Comparison of ENCODE assay signal across 23 cellular contexts in the genomic region with DNA sequence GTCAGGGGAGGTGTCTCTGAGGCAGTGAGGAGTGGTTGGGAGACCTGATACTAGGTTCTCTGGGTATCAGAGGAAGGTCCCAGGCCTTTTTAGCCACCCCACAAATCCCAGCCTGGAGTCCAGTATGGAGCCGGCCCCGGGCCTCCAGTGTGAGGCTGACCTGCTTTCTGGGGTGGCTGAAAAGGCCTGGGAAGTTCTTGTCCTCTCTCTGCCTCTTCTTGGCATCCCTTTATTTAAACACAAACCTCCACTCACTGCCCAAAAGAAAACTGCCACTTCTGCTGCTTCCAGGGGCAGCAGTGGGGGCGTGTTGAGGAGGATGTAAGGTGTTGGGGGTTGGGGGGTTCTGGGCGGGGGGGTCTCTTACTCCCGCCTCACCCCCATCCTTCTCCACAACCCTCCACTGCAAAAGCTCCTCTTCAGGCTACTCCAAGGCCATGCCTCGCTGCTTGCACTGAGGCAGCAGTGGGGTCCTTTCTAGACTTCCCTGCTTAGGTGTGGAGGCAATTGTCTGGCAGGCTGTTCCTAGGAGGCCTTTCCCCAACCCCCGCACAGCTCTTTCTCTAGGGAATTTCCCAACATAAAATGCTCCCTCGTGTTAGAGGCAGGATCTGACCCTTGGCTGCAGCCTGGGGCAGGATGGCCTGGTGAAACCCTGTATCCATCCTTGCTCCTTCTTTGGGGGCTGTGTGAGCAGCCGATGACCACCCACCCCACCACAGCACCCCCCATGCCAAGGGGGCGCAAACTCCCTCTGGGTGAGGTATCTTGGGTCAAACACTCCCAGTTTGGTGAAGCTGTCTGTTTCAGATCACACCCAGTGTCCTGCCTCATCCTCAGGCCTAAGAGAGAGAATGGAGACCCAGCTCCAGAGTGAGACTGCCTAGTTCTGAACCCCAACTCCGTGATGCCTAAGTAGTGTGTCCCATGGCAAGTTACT.
"Had no signal": no experiment of that assay in that cellular context is flagged by ENCODE, and none has a peak within 500 bp of the region (broad histone marks: within the 10 kb centered on the region; RNA-seq: fewer than 3 reads in every experiment).

No MANE protein-coding gene starts in this region.

- H3K4me1 Mint-ChIP-seq: endodermal cell had no signal

- H3K27ac Mint-ChIP-seq: activated CD4-positive, alpha-beta memory T cell treated with anti-CD3 and anti-CD28 coated beads, Interleukin-2, amount 10 ng/mL, durations not matched to agents 7 days and 5 days; activated CD4-positive, alpha-beta T cell treated with anti-CD3 and anti-CD28 coated beads, Interleukin-2, amount 10 ng/mL, durations not matched to agents 24 days and 14 days; activated T-cell treated with anti-CD3 and anti-CD28 coated beads, Interleukin-2, amount 50 U/mL, for 24 hours; endodermal cell; mesothelial cell of epicardium; T-helper 1 cell treated with Interleukin-12 subunit alpha and Interleukin-12 subunit beta and Interleukin-4 antibody, amounts not matched to agents 30 μg/mL and 1 μg/mL, for 36 hours had no signal

- H3K27ac ChIP-seq: spleen, suprapubic skin, tibial artery, VCaP had no signal

- H3K36me3 Mint-ChIP-seq: mesothelial cell of epicardium had no signal

- H3K4me1 ChIP-seq: suprapubic skin had no signal

- H3K4me3 ChIP-seq: spleen, suprapubic skin, tibial artery had no signal

- H3K9me3 Mint-ChIP-seq: activated CD4-positive, alpha-beta memory T cell treated with anti-CD3 and anti-CD28 coated beads, Interleukin-2, amount 10 ng/mL, durations not matched to agents 7 days and 5 days; activated CD4-positive, alpha-beta T cell treated with anti-CD3 and anti-CD28 coated beads, Interleukin-2, amount 10 ng/mL, durations not matched to agents 24 days and 14 days; activated T-cell treated with anti-CD3 and anti-CD28 coated beads, Interleukin-2, amount 50 U/mL, for 24 hours; T-helper 1 cell treated with Interleukin-12 subunit alpha and Interleukin-12 subunit beta and Interleukin-4 antibody, amounts not matched to agents 30 μg/mL and 1 μg/mL, for 36 hours had no signal

- ATAC-seq: activated CD4-positive, CD25-positive, alpha-beta regulatory T cell treated with anti-CD3 and anti-CD28 coated beads, Interleukin-2, amount 50 U/mL, for 24 hours; esophagus mucosa; left colon; right cardiac atrium had no signal

- H3K4me3 Mint-ChIP-seq: activated CD4-positive, alpha-beta memory T cell treated with anti-CD3 and anti-CD28 coated beads, Interleukin-2, amount 10 ng/mL, durations not matched to agents 7 days and 5 days; activated CD4-positive, alpha-beta T cell treated with anti-CD3 and anti-CD28 coated beads, Interleukin-2, amount 10 ng/mL, durations not matched to agents 24 days and 14 days; activated T-cell treated with anti-CD3 and anti-CD28 coated beads, Interleukin-2, amount 50 U/mL, for 24 hours; endodermal cell; mesothelial cell of epicardium; naive B cell; T-helper 1 cell treated with Interleukin-12 subunit alpha and Interleukin-12 subunit beta and Interleukin-4 antibody, amounts not matched to agents 30 μg/mL and 1 μg/mL, for 36 hours had no signal

- H3K36me3 ChIP-seq: spleen, suprapubic skin, tibial artery had no signal

- DNase-seq: activated CD4-positive, alpha-beta memory T cell treated with anti-CD3 and anti-CD28 coated beads, Interleukin-2, amount 10 ng/mL, durations not matched to agents 7 days and 5 days; activated CD4-positive, alpha-beta T cell treated with anti-CD3 and anti-CD28 coated beads, Interleukin-2, amount 10 ng/mL, durations not matched to agents 24 days and 14 days; activated CD8-positive, alpha-beta memory T cell treated with anti-CD3 and anti-CD28 coated beads, Interleukin-2, amount 50 U/mL, for 48 hours; activated gamma-delta T cell; activated naive CD4-positive, alpha-beta T cell treated with anti-CD3 and anti-CD28 coated beads, Interleukin-2, amount 50 U/mL, for 16 hours; activated T-cell treated with anti-CD3 and anti-CD28 coated beads, Interleukin-2, amount 50 U/mL, for 24 hours; amniotic stem cell; central memory CD4-positive, alpha-beta T cell; endodermal cell; left colon; mammary epithelial cell; naive B cell; right cardiac atrium; spleen; stimulated activated naive CD4-positive, alpha-beta T cell; T-helper 9 cell; tibial artery had no signal
